1 cellular context compared by ENCODE assay signal in the genomic region with DNA sequence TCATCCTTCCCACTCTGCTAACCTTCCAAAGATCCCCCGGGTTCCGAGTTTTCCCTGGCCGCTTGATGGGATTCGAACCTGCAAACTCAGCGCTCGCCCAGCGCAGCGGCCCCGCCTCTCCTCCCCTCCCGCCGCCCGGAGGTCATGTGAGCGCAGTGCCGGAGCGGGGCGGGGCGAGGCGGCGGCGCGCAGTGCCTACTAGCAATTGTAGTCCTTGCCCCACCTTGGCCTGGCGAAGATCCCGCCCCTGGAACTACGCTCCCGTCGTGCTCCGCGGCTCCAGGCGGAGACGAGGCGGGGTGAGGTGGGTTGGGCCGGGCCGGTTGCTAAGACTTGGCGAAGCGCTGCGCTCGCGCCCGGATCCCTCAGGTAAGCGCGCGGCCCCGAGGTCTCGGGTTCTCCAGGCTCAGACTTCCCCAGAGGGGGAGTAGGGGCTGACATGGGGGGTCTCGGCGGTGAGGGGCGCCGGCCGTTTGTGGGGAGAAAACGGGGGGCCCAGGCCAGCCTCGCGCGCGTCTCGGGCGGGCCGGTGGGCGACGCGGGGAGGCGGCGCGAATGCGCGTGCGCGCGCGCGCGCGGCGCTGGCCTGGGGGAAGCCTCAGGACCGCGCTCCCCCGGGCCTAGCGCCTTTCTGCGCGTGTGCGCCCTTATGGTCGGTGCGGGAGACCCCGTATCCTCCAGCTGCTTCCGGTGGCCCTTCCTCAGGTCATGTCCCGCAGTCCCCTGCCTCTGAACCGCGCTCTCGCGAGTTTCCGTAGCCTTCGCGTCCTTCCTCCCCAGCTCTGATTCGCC.
TF ChIP-seq lines count a peak whose summit lies in the region.

A gene (plus strand): TSS at position 329 of the 792 bp plus-strand sequence. CDS start 6,649 bp downstream, outside the sequence.
A gene with protein sequence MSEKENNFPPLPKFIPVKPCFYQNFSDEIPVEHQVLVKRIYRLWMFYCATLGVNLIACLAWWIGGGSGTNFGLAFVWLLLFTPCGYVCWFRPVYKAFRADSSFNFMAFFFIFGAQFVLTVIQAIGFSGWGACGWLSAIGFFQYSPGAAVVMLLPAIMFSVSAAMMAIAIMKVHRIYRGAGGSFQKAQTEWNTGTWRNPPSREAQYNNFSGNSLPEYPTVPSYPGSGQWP (plus strand): TSS at position 329 of the 792 bp plus-strand sequence. CDS start 9,621 bp downstream, outside the sequence.

TF ChIP-seq in HepG2, 621 proteins besides CTCF, POLR2A, EP300 and RAD21 (continued from another document and continues in another):
- TF ChIP-seq, protein P1, sequence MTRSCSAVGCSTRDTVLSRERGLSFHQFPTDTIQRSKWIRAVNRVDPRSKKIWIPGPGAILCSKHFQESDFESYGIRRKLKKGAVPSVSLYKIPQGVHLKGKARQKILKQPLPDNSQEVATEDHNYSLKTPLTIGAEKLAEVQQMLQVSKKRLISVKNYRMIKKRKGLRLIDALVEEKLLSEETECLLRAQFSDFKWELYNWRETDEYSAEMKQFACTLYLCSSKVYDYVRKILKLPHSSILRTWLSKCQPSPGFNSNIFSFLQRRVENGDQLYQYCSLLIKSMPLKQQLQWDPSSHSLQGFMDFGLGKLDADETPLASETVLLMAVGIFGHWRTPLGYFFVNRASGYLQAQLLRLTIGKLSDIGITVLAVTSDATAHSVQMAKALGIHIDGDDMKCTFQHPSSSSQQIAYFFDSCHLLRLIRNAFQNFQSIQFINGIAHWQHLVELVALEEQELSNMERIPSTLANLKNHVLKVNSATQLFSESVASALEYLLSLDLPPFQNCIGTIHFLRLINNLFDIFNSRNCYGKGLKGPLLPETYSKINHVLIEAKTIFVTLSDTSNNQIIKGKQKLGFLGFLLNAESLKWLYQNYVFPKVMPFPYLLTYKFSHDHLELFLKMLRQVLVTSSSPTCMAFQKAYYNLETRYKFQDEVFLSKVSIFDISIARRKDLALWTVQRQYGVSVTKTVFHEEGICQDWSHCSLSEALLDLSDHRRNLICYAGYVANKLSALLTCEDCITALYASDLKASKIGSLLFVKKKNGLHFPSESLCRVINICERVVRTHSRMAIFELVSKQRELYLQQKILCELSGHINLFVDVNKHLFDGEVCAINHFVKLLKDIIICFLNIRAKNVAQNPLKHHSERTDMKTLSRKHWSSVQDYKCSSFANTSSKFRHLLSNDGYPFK (CRISPR knock-in tag; IDR thresholded peaks at IDR 0.05; ENCODE audit: borderline replicate concordance): peak; percentile 100
- TF ChIP-seq SRY (CRISPR knock-in tag; IDR thresholded peaks at IDR 0.05) (no peak), NONO (IDR thresholded peaks at IDR 0.05) (no peak), NONO (CRISPR knock-in tag; conservative IDR thresholded peaks at IDR 0.05) (0 out of 2 replicates have a peak, but pooled peaks have one; percentile 35), REL (CRISPR knock-in tag; conservative IDR thresholded peaks at IDR 0.05) (no peak), HNRNPLL (IDR thresholded peaks at IDR 0.05; ENCODE audit: low read depth, low read length, poor library complexity, severe bottlenecking) (peak; percentile 78), FOXC1 (CRISPR knock-in tag; IDR thresholded peaks at IDR 0.05; ENCODE audit: borderline replicate concordance) (no peak; the same call in none of the 2 replicates), KDM5B (CRISPR knock-in tag; IDR thresholded peaks at IDR 0.05; ENCODE audit: borderline replicate concordance) (peak; percentile 84), ARNT2 (CRISPR knock-in tag; IDR thresholded peaks at IDR 0.05; ENCODE audit: low read depth) (peak; percentile 57; the same call in 1 of the 2 replicates), CBFB (CRISPR knock-in tag; IDR thresholded peaks at IDR 0.05) (peak; percentile 69; the same call in 1 of the 2 replicates), RAD51 (IDR thresholded peaks at IDR 0.05; ENCODE audit: borderline replicate concordance) (peak; percentile 58; the same call in 1 of the 2 replicates), ZNF225 (CRISPR knock-in tag; IDR thresholded peaks at IDR 0.05) (no peak), ZNF720 (CRISPR knock-in tag; IDR thresholded peaks at IDR 0.05) (no peak), ZNF703 (CRISPR knock-in tag; IDR thresholded peaks at IDR 0.05; ENCODE audit: borderline replicate concordance) (no peak), ZNF737 (CRISPR knock-in tag; IDR thresholded peaks at IDR 0.05; ENCODE audit: borderline replicate concordance) (no peak), BORCS8-MEF2B (CRISPR knock-in tag; IDR thresholded peaks at IDR 0.05) (no peak), HDAC6 (IDR thresholded peaks at IDR 0.05; ENCODE audit: low read depth, low read length) (no peak), ETV5 (CRISPR knock-in tag; IDR thresholded peaks at IDR 0.05; ENCODE audit: borderline replicate concordance) (peak; percentile 97), PAWR (CRISPR knock-in tag; IDR thresholded peaks at IDR 0.05; ENCODE audit: borderline replicate concordance) (no peak), SKI (IDR thresholded peaks at IDR 0.05; ENCODE audit: partially characterized antibody) (peak; percentile 80), MED8 (CRISPR knock-in tag; IDR thresholded peaks at IDR 0.05; ENCODE audit: insufficient replicate concordance) (peak; percentile 4), SPEN (CRISPR knock-in tag; IDR thresholded peaks at IDR 0.05; ENCODE audit: low read depth) (peak; percentile 91), AHR (CRISPR knock-in tag; IDR thresholded peaks at IDR 0.05) (no peak), SAFB2 (CRISPR knock-in tag; IDR thresholded peaks at IDR 0.05; ENCODE audit: borderline replicate concordance, low read depth) (peak; percentile 60; the same call in 1 of the 2 replicates), ZFP82 (CRISPR knock-in tag; IDR thresholded peaks at IDR 0.05; ENCODE audit: borderline replicate concordance) (no peak), ZFP62 (CRISPR knock-in tag; IDR thresholded peaks at IDR 0.05) (no peak), BRCA1 (CRISPR knock-in tag; IDR thresholded peaks at IDR 0.05) (0 out of 2 replicates have a peak, but pooled peaks have one; percentile 30), PHF21A (CRISPR knock-in tag; IDR thresholded peaks at IDR 0.05) (peak; percentile 16; the same call in 1 of the 2 replicates), XRCC5 (optimal IDR thresholded peaks at IDR 0.05; ENCODE audit: low read length) (peak; percentile 84), TEAD2 (CRISPR knock-in tag; IDR thresholded peaks at IDR 0.05) (no peak), IKZF1 (IDR thresholded peaks at IDR 0.05) (no peak), MAFF (IDR thresholded peaks at IDR 0.05; ENCODE audit: low read depth, low read length) (peak; percentile 5; the same call in 1 of the 2 replicates), NCOA1 (CRISPR knock-in tag; IDR thresholded peaks at IDR 0.05) (no peak), ZNF263 (CRISPR knock-in tag; IDR thresholded peaks at IDR 0.05) (peak; percentile 61; the same call in 1 of the 2 replicates), HOXA9 (CRISPR knock-in tag; IDR thresholded peaks at IDR 0.05; ENCODE audit: borderline replicate concordance) (no peak), MYC (CRISPR knock-in tag; IDR thresholded peaks at IDR 0.05; ENCODE audit: borderline replicate concordance) (peak; percentile 69), ZBTB3 (CRISPR knock-in tag; IDR thresholded peaks at IDR 0.05; ENCODE audit: borderline replicate concordance, low read depth) (0 out of 2 replicates have a peak, but pooled peaks have one; percentile 54)
- TF ChIP-seq, protein P2, sequence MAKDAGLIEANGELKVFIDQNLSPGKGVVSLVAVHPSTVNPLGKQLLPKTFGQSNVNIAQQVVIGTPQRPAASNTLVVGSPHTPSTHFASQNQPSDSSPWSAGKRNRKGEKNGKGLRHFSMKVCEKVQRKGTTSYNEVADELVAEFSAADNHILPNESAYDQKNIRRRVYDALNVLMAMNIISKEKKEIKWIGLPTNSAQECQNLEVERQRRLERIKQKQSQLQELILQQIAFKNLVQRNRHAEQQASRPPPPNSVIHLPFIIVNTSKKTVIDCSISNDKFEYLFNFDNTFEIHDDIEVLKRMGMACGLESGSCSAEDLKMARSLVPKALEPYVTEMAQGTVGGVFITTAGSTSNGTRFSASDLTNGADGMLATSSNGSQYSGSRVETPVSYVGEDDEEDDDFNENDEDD (CRISPR knock-in tag; IDR thresholded peaks at IDR 0.05; ENCODE audit: borderline replicate concordance): peak; percentile 66; the same call in 1 of the 2 replicates
- TF ChIP-seq, protein P3, sequence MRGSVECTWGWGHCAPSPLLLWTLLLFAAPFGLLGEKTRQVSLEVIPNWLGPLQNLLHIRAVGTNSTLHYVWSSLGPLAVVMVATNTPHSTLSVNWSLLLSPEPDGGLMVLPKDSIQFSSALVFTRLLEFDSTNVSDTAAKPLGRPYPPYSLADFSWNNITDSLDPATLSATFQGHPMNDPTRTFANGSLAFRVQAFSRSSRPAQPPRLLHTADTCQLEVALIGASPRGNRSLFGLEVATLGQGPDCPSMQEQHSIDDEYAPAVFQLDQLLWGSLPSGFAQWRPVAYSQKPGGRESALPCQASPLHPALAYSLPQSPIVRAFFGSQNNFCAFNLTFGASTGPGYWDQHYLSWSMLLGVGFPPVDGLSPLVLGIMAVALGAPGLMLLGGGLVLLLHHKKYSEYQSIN (CRISPR knock-in tag; IDR thresholded peaks at IDR 0.05; ENCODE audit: borderline replicate concordance): no peak
- TF ChIP-seq, protein P4, sequence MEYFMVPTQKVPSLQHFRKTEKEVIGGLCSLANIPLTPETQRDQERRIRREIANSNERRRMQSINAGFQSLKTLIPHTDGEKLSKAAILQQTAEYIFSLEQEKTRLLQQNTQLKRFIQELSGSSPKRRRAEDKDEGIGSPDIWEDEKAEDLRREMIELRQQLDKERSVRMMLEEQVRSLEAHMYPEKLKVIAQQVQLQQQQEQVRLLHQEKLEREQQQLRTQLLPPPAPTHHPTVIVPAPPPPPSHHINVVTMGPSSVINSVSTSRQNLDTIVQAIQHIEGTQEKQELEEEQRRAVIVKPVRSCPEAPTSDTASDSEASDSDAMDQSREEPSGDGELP (IDR thresholded peaks at IDR 0.05; ENCODE audit: borderline replicate concordance, low read depth): peak; percentile 99
- TF ChIP-seq, protein P5, sequence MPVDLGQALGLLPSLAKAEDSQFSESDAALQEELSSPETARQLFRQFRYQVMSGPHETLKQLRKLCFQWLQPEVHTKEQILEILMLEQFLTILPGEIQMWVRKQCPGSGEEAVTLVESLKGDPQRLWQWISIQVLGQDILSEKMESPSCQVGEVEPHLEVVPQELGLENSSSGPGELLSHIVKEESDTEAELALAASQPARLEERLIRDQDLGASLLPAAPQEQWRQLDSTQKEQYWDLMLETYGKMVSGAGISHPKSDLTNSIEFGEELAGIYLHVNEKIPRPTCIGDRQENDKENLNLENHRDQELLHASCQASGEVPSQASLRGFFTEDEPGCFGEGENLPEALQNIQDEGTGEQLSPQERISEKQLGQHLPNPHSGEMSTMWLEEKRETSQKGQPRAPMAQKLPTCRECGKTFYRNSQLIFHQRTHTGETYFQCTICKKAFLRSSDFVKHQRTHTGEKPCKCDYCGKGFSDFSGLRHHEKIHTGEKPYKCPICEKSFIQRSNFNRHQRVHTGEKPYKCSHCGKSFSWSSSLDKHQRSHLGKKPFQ (CRISPR knock-in tag; IDR thresholded peaks at IDR 0.05; ENCODE audit: insufficient replicate concordance): peak; percentile 2
- TF ChIP-seq, protein P6, sequence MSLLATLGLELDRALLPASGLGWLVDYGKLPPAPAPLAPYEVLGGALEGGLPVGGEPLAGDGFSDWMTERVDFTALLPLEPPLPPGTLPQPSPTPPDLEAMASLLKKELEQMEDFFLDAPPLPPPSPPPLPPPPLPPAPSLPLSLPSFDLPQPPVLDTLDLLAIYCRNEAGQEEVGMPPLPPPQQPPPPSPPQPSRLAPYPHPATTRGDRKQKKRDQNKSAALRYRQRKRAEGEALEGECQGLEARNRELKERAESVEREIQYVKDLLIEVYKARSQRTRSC (CRISPR knock-in tag; IDR thresholded peaks at IDR 0.05; ENCODE audit: low read depth): no peak
- TF ChIP-seq, protein P7, sequence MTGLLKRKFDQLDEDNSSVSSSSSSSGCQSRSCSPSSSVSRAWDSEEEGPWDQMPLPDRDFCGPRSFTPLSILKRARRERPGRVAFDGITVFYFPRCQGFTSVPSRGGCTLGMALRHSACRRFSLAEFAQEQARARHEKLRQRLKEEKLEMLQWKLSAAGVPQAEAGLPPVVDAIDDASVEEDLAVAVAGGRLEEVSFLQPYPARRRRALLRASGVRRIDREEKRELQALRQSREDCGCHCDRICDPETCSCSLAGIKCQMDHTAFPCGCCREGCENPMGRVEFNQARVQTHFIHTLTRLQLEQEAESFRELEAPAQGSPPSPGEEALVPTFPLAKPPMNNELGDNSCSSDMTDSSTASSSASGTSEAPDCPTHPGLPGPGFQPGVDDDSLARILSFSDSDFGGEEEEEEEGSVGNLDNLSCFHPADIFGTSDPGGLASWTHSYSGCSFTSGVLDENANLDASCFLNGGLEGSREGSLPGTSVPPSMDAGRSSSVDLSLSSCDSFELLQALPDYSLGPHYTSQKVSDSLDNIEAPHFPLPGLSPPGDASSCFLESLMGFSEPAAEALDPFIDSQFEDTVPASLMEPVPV (CRISPR knock-in tag; IDR thresholded peaks at IDR 0.05): peak; percentile 17; the same call in 1 of the 2 replicates
- TF ChIP-seq, protein P8, sequence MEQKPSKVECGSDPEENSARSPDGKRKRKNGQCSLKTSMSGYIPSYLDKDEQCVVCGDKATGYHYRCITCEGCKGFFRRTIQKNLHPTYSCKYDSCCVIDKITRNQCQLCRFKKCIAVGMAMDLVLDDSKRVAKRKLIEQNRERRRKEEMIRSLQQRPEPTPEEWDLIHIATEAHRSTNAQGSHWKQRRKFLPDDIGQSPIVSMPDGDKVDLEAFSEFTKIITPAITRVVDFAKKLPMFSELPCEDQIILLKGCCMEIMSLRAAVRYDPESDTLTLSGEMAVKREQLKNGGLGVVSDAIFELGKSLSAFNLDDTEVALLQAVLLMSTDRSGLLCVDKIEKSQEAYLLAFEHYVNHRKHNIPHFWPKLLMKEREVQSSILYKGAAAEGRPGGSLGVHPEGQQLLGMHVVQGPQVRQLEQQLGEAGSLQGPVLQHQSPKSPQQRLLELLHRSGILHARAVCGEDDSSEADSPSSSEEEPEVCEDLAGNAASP (CRISPR knock-in tag; IDR thresholded peaks at IDR 0.05; ENCODE audit: borderline replicate concordance): peak; percentile 74; the same call in 1 of the 2 replicates
- TF ChIP-seq, protein P9, sequence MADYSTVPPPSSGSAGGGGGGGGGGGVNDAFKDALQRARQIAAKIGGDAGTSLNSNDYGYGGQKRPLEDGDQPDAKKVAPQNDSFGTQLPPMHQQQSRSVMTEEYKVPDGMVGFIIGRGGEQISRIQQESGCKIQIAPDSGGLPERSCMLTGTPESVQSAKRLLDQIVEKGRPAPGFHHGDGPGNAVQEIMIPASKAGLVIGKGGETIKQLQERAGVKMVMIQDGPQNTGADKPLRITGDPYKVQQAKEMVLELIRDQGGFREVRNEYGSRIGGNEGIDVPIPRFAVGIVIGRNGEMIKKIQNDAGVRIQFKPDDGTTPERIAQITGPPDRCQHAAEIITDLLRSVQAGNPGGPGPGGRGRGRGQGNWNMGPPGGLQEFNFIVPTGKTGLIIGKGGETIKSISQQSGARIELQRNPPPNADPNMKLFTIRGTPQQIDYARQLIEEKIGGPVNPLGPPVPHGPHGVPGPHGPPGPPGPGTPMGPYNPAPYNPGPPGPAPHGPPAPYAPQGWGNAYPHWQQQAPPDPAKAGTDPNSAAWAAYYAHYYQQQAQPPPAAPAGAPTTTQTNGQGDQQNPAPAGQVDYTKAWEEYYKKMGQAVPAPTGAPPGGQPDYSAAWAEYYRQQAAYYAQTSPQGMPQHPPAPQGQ (CRISPR knock-in tag; IDR thresholded peaks at IDR 0.05; ENCODE audit: borderline replicate concordance): no peak
- TF ChIP-seq, protein P10, sequence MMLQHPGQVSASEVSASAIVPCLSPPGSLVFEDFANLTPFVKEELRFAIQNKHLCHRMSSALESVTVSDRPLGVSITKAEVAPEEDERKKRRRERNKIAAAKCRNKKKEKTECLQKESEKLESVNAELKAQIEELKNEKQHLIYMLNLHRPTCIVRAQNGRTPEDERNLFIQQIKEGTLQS (CRISPR knock-in tag; IDR thresholded peaks at IDR 0.05): no peak; the same call in 1 of the 2 replicates
